ENCODE assay signal across 1 cellular context in genomic region chr5:75020016-75020656, GRCh38.
A peak's percentile ranks its signal among the peaks of the same experiment; 100 is the strongest.
TF ChIP-seq lines count a peak whose summit lies in the region.

No MANE protein-coding gene starts in this region.

TF ChIP-seq in HepG2, 621 proteins besides CTCF, POLR2A, EP300 and RAD21 (continued from another document and continues in another):
- TF ChIP-seq, protein P1, sequence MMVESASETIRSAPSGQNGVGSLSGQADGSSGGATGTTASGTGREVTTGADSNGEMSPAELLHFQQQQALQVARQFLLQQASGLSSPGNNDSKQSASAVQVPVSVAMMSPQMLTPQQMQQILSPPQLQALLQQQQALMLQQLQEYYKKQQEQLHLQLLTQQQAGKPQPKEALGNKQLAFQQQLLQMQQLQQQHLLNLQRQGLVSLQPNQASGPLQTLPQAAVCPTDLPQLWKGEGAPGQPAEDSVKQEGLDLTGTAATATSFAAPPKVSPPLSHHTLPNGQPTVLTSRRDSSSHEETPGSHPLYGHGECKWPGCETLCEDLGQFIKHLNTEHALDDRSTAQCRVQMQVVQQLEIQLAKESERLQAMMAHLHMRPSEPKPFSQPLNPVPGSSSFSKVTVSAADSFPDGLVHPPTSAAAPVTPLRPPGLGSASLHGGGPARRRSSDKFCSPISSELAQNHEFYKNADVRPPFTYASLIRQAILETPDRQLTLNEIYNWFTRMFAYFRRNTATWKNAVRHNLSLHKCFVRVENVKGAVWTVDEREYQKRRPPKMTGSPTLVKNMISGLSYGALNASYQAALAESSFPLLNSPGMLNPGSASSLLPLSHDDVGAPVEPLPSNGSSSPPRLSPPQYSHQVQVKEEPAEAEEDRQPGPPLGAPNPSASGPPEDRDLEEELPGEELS (CRISPR knock-in tag; IDR thresholded peaks at IDR 0.05), result peak; percentile 20; the same call in 1 of the 2 replicates
- peak; percentile 90 for TF ChIP-seq POGZ (CRISPR knock-in tag; IDR thresholded peaks at IDR 0.05)
- TF ChIP-seq ZNF609 (CRISPR knock-in tag; IDR thresholded peaks at IDR 0.05; ENCODE audit: borderline replicate concordance), result no peak
- TF ChIP-seq, protein P2, sequence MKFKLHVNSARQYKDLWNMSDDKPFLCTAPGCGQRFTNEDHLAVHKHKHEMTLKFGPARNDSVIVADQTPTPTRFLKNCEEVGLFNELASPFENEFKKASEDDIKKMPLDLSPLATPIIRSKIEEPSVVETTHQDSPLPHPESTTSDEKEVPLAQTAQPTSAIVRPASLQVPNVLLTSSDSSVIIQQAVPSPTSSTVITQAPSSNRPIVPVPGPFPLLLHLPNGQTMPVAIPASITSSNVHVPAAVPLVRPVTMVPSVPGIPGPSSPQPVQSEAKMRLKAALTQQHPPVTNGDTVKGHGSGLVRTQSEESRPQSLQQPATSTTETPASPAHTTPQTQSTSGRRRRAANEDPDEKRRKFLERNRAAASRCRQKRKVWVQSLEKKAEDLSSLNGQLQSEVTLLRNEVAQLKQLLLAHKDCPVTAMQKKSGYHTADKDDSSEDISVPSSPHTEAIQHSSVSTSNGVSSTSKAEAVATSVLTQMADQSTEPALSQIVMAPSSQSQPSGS (CRISPR knock-in tag; IDR thresholded peaks at IDR 0.05), result 0 out of 2 replicates have a peak, but pooled peaks have one; percentile 23
- TF ChIP-seq SAP130 (CRISPR knock-in tag; IDR thresholded peaks at IDR 0.05; ENCODE audit: low read depth), result peak; percentile 47
- no peak for TF ChIP-seq ZKSCAN5 (CRISPR knock-in tag; IDR thresholded peaks at IDR 0.05)
- 0 out of 2 replicates have a peak, but pooled peaks have one; percentile 52 for TF ChIP-seq STAT5B (CRISPR knock-in tag; IDR thresholded peaks at IDR 0.05)
- TF ChIP-seq ARID5B (CRISPR knock-in tag; IDR thresholded peaks at IDR 0.05), result peak; percentile 84
- no peak for TF ChIP-seq TAF15 (IDR thresholded peaks at IDR 0.05; ENCODE audit: low read depth, low read length, poor library complexity, severe bottlenecking)
- no peak for TF ChIP-seq PITX1 (CRISPR knock-in tag; IDR thresholded peaks at IDR 0.05)
- peak; percentile 89 for TF ChIP-seq ZNF687 (CRISPR knock-in tag; IDR thresholded peaks at IDR 0.05)
- TF ChIP-seq ZSCAN5A (CRISPR knock-in tag; IDR thresholded peaks at IDR 0.05; ENCODE audit: borderline replicate concordance), result peak; percentile 28; the same call in 1 of the 2 replicates
- peak; percentile 33; the same call in 1 of the 2 replicates for TF ChIP-seq ESRRA (CRISPR knock-in tag; IDR thresholded peaks at IDR 0.05; ENCODE audit: low read depth)
- peak; percentile 46; the same call in 1 of the 2 replicates for TF ChIP-seq KDM2A (CRISPR knock-in tag; IDR thresholded peaks at IDR 0.05; ENCODE audit: borderline replicate concordance, low read depth)
- peak; percentile 55; the same call in 1 of the 2 replicates for TF ChIP-seq MYC (CRISPR knock-in tag; IDR thresholded peaks at IDR 0.05; ENCODE audit: borderline replicate concordance)
- TF ChIP-seq, protein P3, sequence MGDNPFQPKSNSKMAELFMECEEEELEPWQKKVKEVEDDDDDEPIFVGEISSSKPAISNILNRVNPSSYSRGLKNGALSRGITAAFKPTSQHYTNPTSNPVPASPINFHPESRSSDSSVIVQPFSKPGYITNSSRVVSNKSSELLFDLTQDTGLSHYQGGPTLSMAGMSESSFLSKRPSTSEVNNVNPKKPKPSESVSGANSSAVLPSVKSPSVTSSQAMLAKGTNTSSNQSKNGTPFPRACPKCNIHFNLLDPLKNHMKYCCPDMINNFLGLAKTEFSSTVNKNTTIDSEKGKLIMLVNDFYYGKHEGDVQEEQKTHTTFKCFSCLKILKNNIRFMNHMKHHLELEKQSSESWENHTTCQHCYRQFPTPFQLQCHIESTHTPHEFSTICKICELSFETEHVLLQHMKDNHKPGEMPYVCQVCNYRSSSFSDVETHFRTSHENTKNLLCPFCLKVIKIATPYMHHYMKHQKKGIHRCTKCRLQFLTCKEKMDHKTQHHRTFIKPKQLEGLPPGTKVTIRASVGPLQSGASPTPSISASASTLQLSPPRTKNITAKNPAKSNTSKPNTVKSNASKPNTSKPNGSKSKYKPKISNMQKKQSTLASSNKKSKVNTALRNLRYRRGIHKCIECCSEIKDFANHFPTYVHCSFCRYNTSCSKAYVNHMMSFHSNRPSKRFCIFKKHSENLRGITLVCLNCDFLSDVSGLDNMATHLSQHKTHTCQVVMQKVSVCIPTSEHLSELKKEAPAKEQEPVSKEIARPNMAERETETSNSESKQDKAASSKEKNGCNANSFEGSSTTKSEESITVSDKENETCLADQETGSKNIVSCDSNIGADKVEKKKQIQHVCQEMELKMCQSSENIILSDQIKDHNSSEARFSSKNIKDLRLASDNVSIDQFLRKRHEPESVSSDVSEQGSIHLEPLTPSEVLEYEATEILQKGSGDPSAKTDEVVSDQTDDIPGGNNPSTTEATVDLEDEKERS (CRISPR knock-in tag; IDR thresholded peaks at IDR 0.05), result peak; percentile 46; the same call in 1 of the 2 replicates
- TF ChIP-seq, protein P4, sequence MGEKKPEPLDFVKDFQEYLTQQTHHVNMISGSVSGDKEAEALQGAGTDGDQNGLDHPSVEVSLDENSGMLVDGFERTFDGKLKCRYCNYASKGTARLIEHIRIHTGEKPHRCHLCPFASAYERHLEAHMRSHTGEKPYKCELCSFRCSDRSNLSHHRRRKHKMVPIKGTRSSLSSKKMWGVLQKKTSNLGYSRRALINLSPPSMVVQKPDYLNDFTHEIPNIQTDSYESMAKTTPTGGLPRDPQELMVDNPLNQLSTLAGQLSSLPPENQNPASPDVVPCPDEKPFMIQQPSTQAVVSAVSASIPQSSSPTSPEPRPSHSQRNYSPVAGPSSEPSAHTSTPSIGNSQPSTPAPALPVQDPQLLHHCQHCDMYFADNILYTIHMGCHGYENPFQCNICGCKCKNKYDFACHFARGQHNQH (CRISPR knock-in tag; IDR thresholded peaks at IDR 0.05), result peak; percentile 46; the same call in 1 of the 2 replicates
- TF ChIP-seq KAT7 (CRISPR knock-in tag; IDR thresholded peaks at IDR 0.05; ENCODE audit: borderline replicate concordance), result 0 out of 2 replicates have a peak, but pooled peaks have one; percentile 22
- TF ChIP-seq THRA (CRISPR knock-in tag; IDR thresholded peaks at IDR 0.05; ENCODE audit: borderline replicate concordance), result peak; percentile 67; the same call in 1 of the 2 replicates
- peak; percentile 32; the same call in 1 of the 2 replicates for TF ChIP-seq ZSCAN25 (CRISPR knock-in tag; IDR thresholded peaks at IDR 0.05)
- TF ChIP-seq ZFP91 (CRISPR knock-in tag; IDR thresholded peaks at IDR 0.05; ENCODE audit: borderline replicate concordance), result peak; percentile 77
